1 cellular context compared by ENCODE assay signal in the genomic region with DNA sequence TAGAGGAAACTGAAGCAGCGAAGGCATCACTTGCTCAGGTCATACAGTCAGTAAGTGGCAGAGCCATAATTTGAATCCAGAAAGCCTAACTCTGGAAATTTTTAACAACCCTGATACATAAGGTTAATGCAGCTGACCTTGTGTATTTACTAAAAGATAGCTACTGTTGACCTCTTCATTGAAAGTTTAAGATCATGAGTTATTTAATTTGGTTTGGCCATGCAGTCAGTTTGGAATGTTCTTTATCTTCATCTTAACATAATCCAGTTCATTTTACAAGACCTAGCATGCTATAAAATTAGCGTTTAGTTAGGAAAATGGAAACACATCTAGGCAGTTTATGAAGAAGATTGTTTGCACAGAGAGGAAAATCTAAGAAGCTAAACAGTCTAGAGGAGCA.
TF ChIP-seq lines count a peak whose summit lies in the region.

No MANE protein-coding gene starts in this region.

TF ChIP-seq in HEK293, 187 proteins besides CTCF, POLR2A, EP300 and RAD21 (continued from another document):
- TF ChIP-seq, protein P1, sequence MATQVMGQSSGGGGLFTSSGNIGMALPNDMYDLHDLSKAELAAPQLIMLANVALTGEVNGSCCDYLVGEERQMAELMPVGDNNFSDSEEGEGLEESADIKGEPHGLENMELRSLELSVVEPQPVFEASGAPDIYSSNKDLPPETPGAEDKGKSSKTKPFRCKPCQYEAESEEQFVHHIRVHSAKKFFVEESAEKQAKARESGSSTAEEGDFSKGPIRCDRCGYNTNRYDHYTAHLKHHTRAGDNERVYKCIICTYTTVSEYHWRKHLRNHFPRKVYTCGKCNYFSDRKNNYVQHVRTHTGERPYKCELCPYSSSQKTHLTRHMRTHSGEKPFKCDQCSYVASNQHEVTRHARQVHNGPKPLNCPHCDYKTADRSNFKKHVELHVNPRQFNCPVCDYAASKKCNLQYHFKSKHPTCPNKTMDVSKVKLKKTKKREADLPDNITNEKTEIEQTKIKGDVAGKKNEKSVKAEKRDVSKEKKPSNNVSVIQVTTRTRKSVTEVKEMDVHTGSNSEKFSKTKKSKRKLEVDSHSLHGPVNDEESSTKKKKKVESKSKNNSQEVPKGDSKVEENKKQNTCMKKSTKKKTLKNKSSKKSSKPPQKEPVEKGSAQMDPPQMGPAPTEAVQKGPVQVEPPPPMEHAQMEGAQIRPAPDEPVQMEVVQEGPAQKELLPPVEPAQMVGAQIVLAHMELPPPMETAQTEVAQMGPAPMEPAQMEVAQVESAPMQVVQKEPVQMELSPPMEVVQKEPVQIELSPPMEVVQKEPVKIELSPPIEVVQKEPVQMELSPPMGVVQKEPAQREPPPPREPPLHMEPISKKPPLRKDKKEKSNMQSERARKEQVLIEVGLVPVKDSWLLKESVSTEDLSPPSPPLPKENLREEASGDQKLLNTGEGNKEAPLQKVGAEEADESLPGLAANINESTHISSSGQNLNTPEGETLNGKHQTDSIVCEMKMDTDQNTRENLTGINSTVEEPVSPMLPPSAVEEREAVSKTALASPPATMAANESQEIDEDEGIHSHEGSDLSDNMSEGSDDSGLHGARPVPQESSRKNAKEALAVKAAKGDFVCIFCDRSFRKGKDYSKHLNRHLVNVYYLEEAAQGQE (tag by site-specific recombination; IDR thresholded peaks at IDR 0.05): no peak
- TF ChIP-seq SP2 (tag by site-specific recombination; IDR thresholded peaks at IDR 0.05): no peak
- TF ChIP-seq ZNF423 (tag by site-specific recombination; IDR thresholded peaks at IDR 0.05): no peak
- no peak for TF ChIP-seq ZNF660 (tag by site-specific recombination; IDR thresholded peaks at IDR 0.05)
- TF ChIP-seq ZNF677 (tag by site-specific recombination; IDR thresholded peaks at IDR 0.05): no peak
- TF ChIP-seq, protein P2, sequence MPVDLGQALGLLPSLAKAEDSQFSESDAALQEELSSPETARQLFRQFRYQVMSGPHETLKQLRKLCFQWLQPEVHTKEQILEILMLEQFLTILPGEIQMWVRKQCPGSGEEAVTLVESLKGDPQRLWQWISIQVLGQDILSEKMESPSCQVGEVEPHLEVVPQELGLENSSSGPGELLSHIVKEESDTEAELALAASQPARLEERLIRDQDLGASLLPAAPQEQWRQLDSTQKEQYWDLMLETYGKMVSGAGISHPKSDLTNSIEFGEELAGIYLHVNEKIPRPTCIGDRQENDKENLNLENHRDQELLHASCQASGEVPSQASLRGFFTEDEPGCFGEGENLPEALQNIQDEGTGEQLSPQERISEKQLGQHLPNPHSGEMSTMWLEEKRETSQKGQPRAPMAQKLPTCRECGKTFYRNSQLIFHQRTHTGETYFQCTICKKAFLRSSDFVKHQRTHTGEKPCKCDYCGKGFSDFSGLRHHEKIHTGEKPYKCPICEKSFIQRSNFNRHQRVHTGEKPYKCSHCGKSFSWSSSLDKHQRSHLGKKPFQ (tag by site-specific recombination; IDR thresholded peaks at IDR 0.05): peak; percentile 43; the same call in 1 of the 2 replicates
- TF ChIP-seq ZNF610 (tag by site-specific recombination; IDR thresholded peaks at IDR 0.05; ENCODE audit: borderline replicate concordance): no peak
- TF ChIP-seq KLF1 (tag by site-specific recombination; IDR thresholded peaks at IDR 0.05): no peak
- TF ChIP-seq OSR2 (tag by site-specific recombination; IDR thresholded peaks at IDR 0.05): peak; percentile 67
- TF ChIP-seq SETDB1 (IDR thresholded peaks at IDR 0.05; ENCODE audit: insufficient read length, low read length): no peak
- TF ChIP-seq ZNF37A (tag by site-specific recombination; IDR thresholded peaks at IDR 0.05): no peak
- no peak for TF ChIP-seq ZNF707 (tag by site-specific recombination; IDR thresholded peaks at IDR 0.05)
- TF ChIP-seq ZNF426 (tag by site-specific recombination; IDR thresholded peaks at IDR 0.05): no peak
- TF ChIP-seq GFI1B (tag by site-specific recombination; IDR thresholded peaks at IDR 0.05): peak; percentile 75; the same call in 1 of the 2 replicates
- no peak for TF ChIP-seq ZBTB48 (tag by site-specific recombination; IDR thresholded peaks at IDR 0.05)
- TF ChIP-seq ZNF530 (tag by site-specific recombination; IDR thresholded peaks at IDR 0.05; ENCODE audit: low read depth): no peak
- no peak for TF ChIP-seq YY2 (tag by site-specific recombination; IDR thresholded peaks at IDR 0.05)
- TF ChIP-seq, protein P3, sequence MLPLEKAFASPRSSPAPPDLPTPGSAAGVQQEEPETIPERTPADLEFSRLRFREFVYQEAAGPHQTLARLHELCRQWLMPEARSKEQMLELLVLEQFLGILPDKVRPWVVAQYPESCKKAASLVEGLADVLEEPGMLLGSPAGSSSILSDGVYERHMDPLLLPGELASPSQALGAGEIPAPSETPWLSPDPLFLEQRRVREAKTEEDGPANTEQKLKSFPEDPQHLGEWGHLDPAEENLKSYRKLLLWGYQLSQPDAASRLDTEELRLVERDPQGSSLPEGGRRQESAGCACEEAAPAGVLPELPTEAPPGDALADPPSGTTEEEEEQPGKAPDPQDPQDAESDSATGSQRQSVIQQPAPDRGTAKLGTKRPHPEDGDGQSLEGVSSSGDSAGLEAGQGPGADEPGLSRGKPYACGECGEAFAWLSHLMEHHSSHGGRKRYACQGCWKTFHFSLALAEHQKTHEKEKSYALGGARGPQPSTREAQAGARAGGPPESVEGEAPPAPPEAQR (tag by site-specific recombination; IDR thresholded peaks at IDR 0.05): no peak
- TF ChIP-seq ZNF157 (tag by site-specific recombination; IDR thresholded peaks at IDR 0.05): no peak
- TF ChIP-seq, protein P4, sequence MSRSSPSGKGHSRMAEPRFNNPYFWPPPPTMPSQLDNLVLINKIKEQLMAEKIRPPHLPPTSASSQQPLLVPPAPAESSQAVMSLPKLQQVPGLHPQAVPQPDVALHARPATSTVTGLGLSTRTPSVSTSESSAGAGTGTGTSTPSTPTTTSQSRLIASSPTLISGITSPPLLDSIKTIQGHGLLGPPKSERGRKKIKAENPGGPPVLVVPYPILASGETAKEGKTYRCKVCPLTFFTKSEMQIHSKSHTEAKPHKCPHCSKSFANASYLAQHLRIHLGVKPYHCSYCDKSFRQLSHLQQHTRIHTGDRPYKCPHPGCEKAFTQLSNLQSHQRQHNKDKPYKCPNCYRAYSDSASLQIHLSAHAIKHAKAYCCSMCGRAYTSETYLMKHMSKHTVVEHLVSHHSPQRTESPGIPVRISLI (tag by site-specific recombination; IDR thresholded peaks at IDR 0.05): no peak
- no peak for TF ChIP-seq KLF10 (tag by site-specific recombination; IDR thresholded peaks at IDR 0.05)
- no peak for TF ChIP-seq ZNF48 (tag by site-specific recombination; IDR thresholded peaks at IDR 0.05)
- TF ChIP-seq, protein P5, sequence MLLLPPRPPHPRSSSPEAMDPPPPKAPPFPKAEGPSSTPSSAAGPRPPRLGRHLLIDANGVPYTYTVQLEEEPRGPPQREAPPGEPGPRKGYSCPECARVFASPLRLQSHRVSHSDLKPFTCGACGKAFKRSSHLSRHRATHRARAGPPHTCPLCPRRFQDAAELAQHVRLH (tag by site-specific recombination; IDR thresholded peaks at IDR 0.05): peak; percentile 62
- TF ChIP-seq, protein P6, sequence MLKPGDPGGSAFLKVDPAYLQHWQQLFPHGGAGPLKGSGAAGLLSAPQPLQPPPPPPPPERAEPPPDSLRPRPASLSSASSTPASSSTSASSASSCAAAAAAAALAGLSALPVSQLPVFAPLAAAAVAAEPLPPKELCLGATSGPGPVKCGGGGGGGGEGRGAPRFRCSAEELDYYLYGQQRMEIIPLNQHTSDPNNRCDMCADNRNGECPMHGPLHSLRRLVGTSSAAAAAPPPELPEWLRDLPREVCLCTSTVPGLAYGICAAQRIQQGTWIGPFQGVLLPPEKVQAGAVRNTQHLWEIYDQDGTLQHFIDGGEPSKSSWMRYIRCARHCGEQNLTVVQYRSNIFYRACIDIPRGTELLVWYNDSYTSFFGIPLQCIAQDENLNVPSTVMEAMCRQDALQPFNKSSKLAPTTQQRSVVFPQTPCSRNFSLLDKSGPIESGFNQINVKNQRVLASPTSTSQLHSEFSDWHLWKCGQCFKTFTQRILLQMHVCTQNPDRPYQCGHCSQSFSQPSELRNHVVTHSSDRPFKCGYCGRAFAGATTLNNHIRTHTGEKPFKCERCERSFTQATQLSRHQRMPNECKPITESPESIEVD (tag by site-specific recombination; IDR thresholded peaks at IDR 0.05): peak; percentile 71
- TF ChIP-seq ZNF600 (tag by site-specific recombination; IDR thresholded peaks at IDR 0.05): no peak
- no peak for TF ChIP-seq ZFP37 (tag by site-specific recombination; IDR thresholded peaks at IDR 0.05)
